ENCODE assay signal across 11 cellular contexts in genomic region chr1:32924881-32925344, GRCh38. TPM values are rescaled to one million over a fixed set of nuclear protein-coding genes. Genes with fewer than 3 reads are reported as not detected.
DNase-seq lines count a peak whose midpoint lies in the region; ATAC-seq and TF ChIP-seq lines count a peak whose summit lies in the region.
"Had no signal": no experiment of that assay in that cellular context is flagged by ENCODE, and none has a peak within 500 bp of the region (broad histone marks: within the 10 kb centered on the region; RNA-seq: fewer than 3 reads in every experiment).

No MANE protein-coding gene starts in this region.

- TF ChIP-seq CTCF in mucosa of descending colon (IDR thresholded peaks at IDR 0.05), result peak; percentile 30

- H3K36me3 ChIP-seq in mucosa of descending colon (ENCODE audit: low read depth) (no peaks in the 10 kb centered on the region), aorta (ENCODE audit: control insufficient read depth in 1 of 2, insufficient read depth in 2 of 2, low read length in 1 of 2) (no peaks in the 10 kb centered on the region)

- H3K27me3 Mint-ChIP-seq in activated naive CD4-positive, alpha-beta T cell treated with anti-CD3 and anti-CD28 coated beads for 36 hours (ENCODE audit: low read depth), result peaks cover 54% of the 10 kb centered on the region
- peaks cover 70% of the 10 kb centered on the region for H3K27me3 Mint-ChIP-seq in activated naive CD4-positive, alpha-beta T cell treated with anti-CD3 and anti-CD28 coated beads, Interleukin-2, amount 10 ng/mL, durations not matched to agents 7 days and 5 days
- peaks cover 66 to 79% of the 10 kb centered on the region in 2 donors for H3K27me3 Mint-ChIP-seq in effector memory CD8-positive, alpha-beta T cell

- H3K36me3 Mint-ChIP-seq in activated naive CD4-positive, alpha-beta T cell treated with anti-CD3 and anti-CD28 coated beads for 36 hours (ENCODE audit: low read depth), result no peaks in the 10 kb centered on the region
- H3K36me3 Mint-ChIP-seq in activated naive CD4-positive, alpha-beta T cell treated with anti-CD3 and anti-CD28 coated beads, Interleukin-2, amount 10 ng/mL, durations not matched to agents 7 days and 5 days, result peaks cover 2% of the 10 kb centered on the region
- peaks cover 9% of the 10 kb centered on the region for H3K36me3 Mint-ChIP-seq in effector memory CD8-positive, alpha-beta T cell (ENCODE audit: insufficient read depth)

- ATAC-seq in effector memory CD8-positive, alpha-beta T cell (replicated peaks), result peak; percentile 53
- ATAC-seq in mucosa of descending colon, result peak; percentile 97
- ATAC-seq in aorta (ENCODE audit: low FRiP score), result peak; percentile 34
- no peak for ATAC-seq in HG03045 (IDR thresholded peaks at IDR 0.05; ENCODE audit: unreplicated experiment)
- ATAC-seq in GM21381 (IDR thresholded peaks at IDR 0.05; ENCODE audit: unreplicated experiment), result no peak
- ATAC-seq in HG02852 (IDR thresholded peaks at IDR 0.05; ENCODE audit: unreplicated experiment), result no peak

- H3K9me3 Mint-ChIP-seq in activated naive CD4-positive, alpha-beta T cell treated with anti-CD3 and anti-CD28 coated beads for 36 hours, result no peaks in the 10 kb centered on the region
- H3K9me3 Mint-ChIP-seq in activated naive CD4-positive, alpha-beta T cell treated with anti-CD3 and anti-CD28 coated beads, Interleukin-2, amount 10 ng/mL, durations not matched to agents 7 days and 5 days, result no peaks in the 10 kb centered on the region
- no peaks in the 10 kb centered on the region for H3K9me3 Mint-ChIP-seq in effector memory CD8-positive, alpha-beta T cell
- H3K9me3 Mint-ChIP-seq: T-helper 2 cell treated with Interferon-gamma antibody and Interleukin-4, amounts not matched to agents 5 μg/mL and 100 μg/mL, for 36 hours had no signal

- H3K9me3 ChIP-seq in mucosa of descending colon, result no peaks in the 10 kb centered on the region
- H3K9me3 ChIP-seq in aorta (ENCODE audit: control insufficient read depth, low read length), result no peaks in the 10 kb centered on the region

- H3K4me1 Mint-ChIP-seq in activated naive CD4-positive, alpha-beta T cell treated with anti-CD3 and anti-CD28 coated beads for 36 hours (ENCODE audit: low read depth), result peaks cover 19% of the 10 kb centered on the region
- peaks cover 18% of the 10 kb centered on the region for H3K4me1 Mint-ChIP-seq in activated naive CD4-positive, alpha-beta T cell treated with anti-CD3 and anti-CD28 coated beads, Interleukin-2, amount 10 ng/mL, durations not matched to agents 7 days and 5 days
- H3K4me1 Mint-ChIP-seq in effector memory CD8-positive, alpha-beta T cell (ENCODE audit: low read depth in 2 of 2), result peaks cover 12 to 13% of the 10 kb centered on the region in 2 donors

- intact Hi-C loops in activated naive CD4-positive, alpha-beta T cell treated with anti-CD3 and anti-CD28 coated beads for 36 hours (cut with micrococcal nuclease), result no loop called here
- intact Hi-C loops in mucosa of descending colon (cut with DNase I, micrococcal nuclease), result no loop called here
- intact Hi-C loops in aorta (cut with DNase I), result no loop called here

- H3K4me3 ChIP-seq in mucosa of descending colon (no peak overlapping the region), aorta (ENCODE audit: low read length in 2 of 2) (no peak overlapping the region)

- no peak for DNase-seq in activated naive CD4-positive, alpha-beta T cell treated with anti-CD3 and anti-CD28 coated beads for 36 hours
- DNase-seq in activated naive CD4-positive, alpha-beta T cell treated with anti-CD3 and anti-CD28 coated beads, Interleukin-2, amount 10 ng/mL, durations not matched to agents 7 days and 5 days, result no peak
- DNase-seq in effector memory CD8-positive, alpha-beta T cell, result no peak
- DNase-seq in mucosa of descending colon (peak; percentile 84 to 87 (median 84)), aorta (no peak)
- DNase-seq: NCI-H446 treated with DMSO at 0.1 percent for 48 hours had no signal

- peak overlapping the region; percentile 33 for H3K4me3 Mint-ChIP-seq in activated naive CD4-positive, alpha-beta T cell treated with anti-CD3 and anti-CD28 coated beads for 36 hours
- no peak overlapping the region for H3K4me3 Mint-ChIP-seq in activated naive CD4-positive, alpha-beta T cell treated with anti-CD3 and anti-CD28 coated beads, Interleukin-2, amount 10 ng/mL, durations not matched to agents 7 days and 5 days
- H3K4me3 Mint-ChIP-seq in effector memory CD8-positive, alpha-beta T cell, result peak overlapping the region; percentile 58 to 71

- CTCF ChIA-PET in activated naive CD4-positive, alpha-beta T cell treated with anti-CD3 and anti-CD28 coated beads for 36 hours (lab: Charles Lee), result interaction anchor here (0.9 kb wide), 2 partner anchors 153 to 171 kb away, joined by 3 read pairs; no protein-coding TSS in a partner anchor
- CTCF ChIA-PET in activated naive CD4-positive, alpha-beta T cell treated with anti-CD3 and anti-CD28 coated beads, Interleukin-2, amount 10 ng/mL, durations not matched to agents 7 days and 5 days (lab: Charles Lee), result interaction anchor here (0.7 to 0.9 kb wide), 2 partner anchors 131 to 445 kb away, joined by 3 to 6 read pairs; no protein-coding TSS in a partner anchor

- no peak overlapping the region for H3K27ac Mint-ChIP-seq in activated naive CD4-positive, alpha-beta T cell treated with anti-CD3 and anti-CD28 coated beads for 36 hours
- no peak overlapping the region for H3K27ac Mint-ChIP-seq in activated naive CD4-positive, alpha-beta T cell treated with anti-CD3 and anti-CD28 coated beads, Interleukin-2, amount 10 ng/mL, durations not matched to agents 7 days and 5 days
- no peak overlapping the region for H3K27ac Mint-ChIP-seq in effector memory CD8-positive, alpha-beta T cell
- H3K27ac Mint-ChIP-seq: T-helper 2 cell treated with Interferon-gamma antibody and Interleukin-4, amounts not matched to agents 5 μg/mL and 100 μg/mL, for 36 hours had no signal

- H3K4me1 ChIP-seq in mucosa of descending colon (ENCODE audit: low read depth), result peaks cover 14% of the 10 kb centered on the region
- peaks cover 0 to 2% of the 10 kb centered on the region in 2 donors for H3K4me1 ChIP-seq in aorta (ENCODE audit: control insufficient read depth in 1 of 2, insufficient read depth in 2 of 2, low read length in 2 of 2)

- H3K27ac ChIP-seq in aorta (ENCODE audit: low read depth in 1 of 2, low read length in 2 of 2), result no peak overlapping the region

- 44 to 51% methylated on average over 28 to 31 of the region's 31 CpGs for WGBS in aorta, 2 donors

- no peaks in the 10 kb centered on the region for H3K27me3 ChIP-seq in aorta (ENCODE audit: control insufficient read depth in 1 of 2, insufficient read depth in 2 of 2, low read length in 1 of 2)

RNA-seq across cellular contexts. Expression of gene TMEM54, which starts 23.7 kb away (rescaled TPM):
- 1 to 10 TPM in 1 of 2 experiments, under 1 TPM in 1; 0.84 to 1.0 TPM for total RNA-seq in activated naive CD4-positive, alpha-beta T cell treated with anti-CD3 and anti-CD28 coated beads for 36 hours
- 100 to 1,000 TPM; 426 to 995 (median 483) TPM for total RNA-seq in mucosa of descending colon
- 10 to 100 TPM; 21.1 to 23.8 TPM for total RNA-seq in aorta
- polyA plus RNA-seq in aorta, result 10 to 100 TPM; 25.3 to 77.5 TPM

RNA-seq across cellular contexts. Expression of gene HPCA, which starts 38.6 kb away (rescaled TPM):
- not detected for total RNA-seq in activated naive CD4-positive, alpha-beta T cell treated with anti-CD3 and anti-CD28 coated beads for 36 hours
- 1 to 10 TPM; 1.1 to 2.0 (median 1.1) TPM for total RNA-seq in mucosa of descending colon
- under 1 TPM in 1 of 2 donors, not detected in 1; 0.51 TPM for total RNA-seq in aorta
- polyA plus RNA-seq in aorta, result under 1 TPM in 1 of 2 donors, not detected in 1; 0.90 TPM
- total RNA-seq: osteocyte had no signal

RNA-seq across cellular contexts. Expression of gene RNF19B, which starts 39.7 kb away (rescaled TPM):
- 10 to 100 TPM; 12.5 to 13.3 TPM for total RNA-seq in activated naive CD4-positive, alpha-beta T cell treated with anti-CD3 and anti-CD28 coated beads for 36 hours
- total RNA-seq in mucosa of descending colon (10 to 100 TPM; 51.5 to 74.9 (median 68.0) TPM), aorta (10 to 100 TPM; 25.5 to 51.5 TPM)
- 10 to 100 TPM; 13.8 to 16.4 TPM for polyA plus RNA-seq in aorta

RNA-seq across cellular contexts. Expression of gene FNDC5, which starts 54.2 kb away (rescaled TPM):
- total RNA-seq in activated naive CD4-positive, alpha-beta T cell treated with anti-CD3 and anti-CD28 coated beads for 36 hours, result not detected
- under 1 TPM; 0.38 to 0.51 (median 0.41) TPM for total RNA-seq in mucosa of descending colon
- 10 to 100 TPM in 1 of 2 donors, 1 to 10 TPM in 1; 5.6 to 17.6 TPM for total RNA-seq in aorta
- polyA plus RNA-seq in aorta, result 10 to 100 TPM in 1 of 2 donors, 1 to 10 TPM in 1; 8.1 to 11.7 TPM

Comparison
In these comparisons a context has a peak if more than half of its experiments do, and no peak if none do; other contexts are left out.
1. DNase-seq: peak in mucosa of descending colon (3 of 3); none in activated naive CD4-positive, alpha-beta T cell treated with anti-CD3 and anti-CD28 coated beads for 36 hours (single experiment), activated naive CD4-positive, alpha-beta T cell treated with anti-CD3 and anti-CD28 coated beads, Interleukin-2, amount 10 ng/mL, durations not matched to agents 7 days and 5 days (single experiment), effector memory CD8-positive, alpha-beta T cell (0 of 3) and aorta (0 of 2).
2. ATAC-seq: peak in effector memory CD8-positive, alpha-beta T cell (single experiment), mucosa of descending colon (single experiment) and aorta (single experiment); none in HG03045 (single experiment), GM21381 (single experiment) and HG02852 (single experiment).
3. RNA of gene TMEM54, which starts 23.7 kb away (total RNA-seq): 426 to 995 TPM in mucosa of descending colon; 21.1 to 23.8 TPM in aorta and 0.84 to 1.0 TPM in activated naive CD4-positive, alpha-beta T cell treated with anti-CD3 and anti-CD28 coated beads for 36 hours; every median in the first group is over 10 times any median in the second.